11 cellular contexts compared by ENCODE assay signal in genomic region chr11:61248071-61248470, GRCh38. TPM values are rescaled to one million over a fixed set of nuclear protein-coding genes. Genes with fewer than 3 reads are reported as not detected.
"Had no signal": no experiment of that assay in that cellular context is flagged by ENCODE, and none has a peak within 500 bp of the region (broad histone marks: within the 10 kb centered on the region; RNA-seq: fewer than 3 reads in every experiment).

No MANE protein-coding gene starts in this region.

RNA-seq across cellular contexts. Expression of gene PGA5, which starts 7.1 kb away (rescaled TPM):
- total RNA-seq: OCI-LY7, PC-3, PC-9, Peyer's patch, Right ventricle myocardium superior, RPMI7951, SJCRH30, SJSA1, SK-MEL-5 had no signal
- polyA plus RNA-seq: SK-N-SH had no signal

RNA-seq across cellular contexts. Expression of gene PGA4, which starts 25.9 kb away (rescaled TPM):
- total RNA-seq: OCI-LY7, PC-3, PC-9, Peyer's patch, Right ventricle myocardium inferior, RPMI7951, SJCRH30, SJSA1, SK-MEL-5 had no signal
- polyA plus RNA-seq: SK-N-SH had no signal

RNA-seq across cellular contexts. Expression of gene PGA3, which starts 44.8 kb away (rescaled TPM):
- total RNA-seq: OCI-LY7, PC-3, PC-9, Peyer's patch, Right ventricle myocardium superior, RPMI7951, SJCRH30, SJSA1, SK-MEL-5 had no signal
- polyA plus RNA-seq: SK-N-SH had no signal

RNA-seq across cellular contexts. Expression of gene VWCE, which starts 47.0 kb away (rescaled TPM):
- total RNA-seq: RPMI7951 had no signal
